In genomic region chr2:15448242-15448839, GRCh38 we compare ENCODE assay signal across 28 cellular contexts.
DNase-seq lines count a peak whose midpoint lies in the region; ATAC-seq and TF ChIP-seq lines count a peak whose summit lies in the region.
"Had no signal": no experiment of that assay in that cellular context is flagged by ENCODE, and none has a peak within 500 bp of the region (broad histone marks: within the 10 kb centered on the region; RNA-seq: fewer than 3 reads in every experiment).

No MANE protein-coding gene starts in this region.

- ATAC-seq in Right ventricle myocardium inferior (peak; percentile 84), heart right ventricle (peak in 6 of 8 donors; percentile 67 to 90 (median 87)), left lung (peak; percentile 72)
- ATAC-seq: K562, Panc1 had no signal

- no peaks in the 10 kb centered on the region for H3F3A ChIP-seq in PC-9 (ENCODE audit: insufficient read depth, low read depth)

- WGBS in heart right ventricle, 2 donors = 47 to 65% methylated on average over 5 of the region's 5 CpGs

- H3K4me1 ChIP-seq in heart right ventricle (peaks cover 0 to 26% (median 7%) of the 10 kb centered on the region in 9 donors), left lung (no peaks in the 10 kb centered on the region), PC-9 (replicated peaks; ENCODE audit: insufficient read depth) (no peaks in the 10 kb centered on the region)

- H3K4me3 ChIP-seq in heart right ventricle = no peak overlapping the region
- no peak overlapping the region for H3K4me3 ChIP-seq in left lung
- no peak overlapping the region for H3K4me3 ChIP-seq in PC-9
- H3K4me3 ChIP-seq: HAP-1, K562 had no signal

- no peaks in the 10 kb centered on the region for H3K9me2 ChIP-seq in PC-9 (ENCODE audit: insufficient read depth)
- H3K9me2 ChIP-seq: SK-N-SH had no signal

- POLR2A ChIA-PET in PC-9 (lab: Charles Lee; ENCODE audit: unreplicated experiment) = no interaction called here

- TF ChIP-seq CTCF in heart right ventricle (IDR thresholded peaks at IDR 0.05) = no peak
- no peak for TF ChIP-seq CTCF in left lung (IDR thresholded peaks at IDR 0.05)
- TF ChIP-seq CTCF in PC-9 (conservative IDR thresholded peaks at IDR 0.05) = no peak

- peaks cover 0 to 29% (median 0%) of the 10 kb centered on the region in 9 donors for H3K36me3 ChIP-seq in heart right ventricle
- H3K36me3 ChIP-seq in left lung = peaks cover 0 to 24% of the 10 kb centered on the region in 2 donors
- H3K36me3 ChIP-seq in PC-9 (ENCODE audit: low read depth) = no peaks in the 10 kb centered on the region
- H3K36me3 ChIP-seq: HAP-1 had no signal

- intact Hi-C loops in Right ventricle myocardium inferior (cut with DNase I) (no loop called here), cardiac septum (cut with DNase I) (no loop called here), heart right ventricle (cut with DNase I) (loop anchor here in 1 of 10 donors (5.0 kb wide), 1 partner anchor 759 kb away; no protein-coding TSS in a partner anchor), left lung (cut with DNase I) (no loop called here), PC-9 (cut with micrococcal nuclease; ENCODE audit: unreplicated experiment) (no loop called here)

- no peaks in the 10 kb centered on the region for H3K27me3 ChIP-seq in heart right ventricle
- H3K27me3 ChIP-seq in left lung = no peaks in the 10 kb centered on the region
- no peaks in the 10 kb centered on the region for H3K27me3 ChIP-seq in PC-9 (ENCODE audit: insufficient read depth, low read depth)
- H3K27me3 ChIP-seq: BE2C had no signal

- no peaks in the 10 kb centered on the region for H3K79me2 ChIP-seq in PC-9 (ENCODE audit: low read depth)

- DNase-seq in Right ventricle myocardium inferior (ENCODE audit: missing footprints) = no peak
- DNase-seq in cardiac septum (ENCODE audit: low spot score) = no peak
- no peak for DNase-seq in heart right ventricle
- DNase-seq in left lung = no peak
- DNase-seq in NCI-H1417 treated with DMSO at 0.1 percent for 48 hours (lab: John Stamatoyannopoulos, UW) = no peak
- no peak for DNase-seq in amniotic stem cell (lab: John Stamatoyannopoulos, UW)
- DNase-seq in foreskin melanocyte = no peak
- DNase-seq in PC-9 = no peak
- DNase-seq: 8988T, ACHN, BE2C, Calu3, DMS79 treated with DMSO at 0.1 percent for 48 hours, GF-D8, GOT3, HFFc6, Kasumi-1, NCI-H1092 treated with DMSO at 0.1 percent for 48 hours, NCI-H1436 treated with DMSO at 0.1 percent for 48 hours, NCI-H187 treated with DMSO at 0.1 percent for 48 hours, NCI-H2227 treated with DMSO at 0.1 percent for 48 hours, NCI-H69, SIG-M5, SK-N-SH had no signal

- H3K27ac ChIP-seq in heart right ventricle = peak overlapping the region in 8 of 10 donors; percentile 12 to 80 (median 52)
- no peak overlapping the region for H3K27ac ChIP-seq in left lung
- H3K27ac ChIP-seq in PC-9 = no peak overlapping the region
- H3K27ac ChIP-seq: RWPE1 had no signal

- no peaks in the 10 kb centered on the region; the same call in 1 of the 2 replicates for H4K20me1 ChIP-seq in PC-9 (ENCODE audit: insufficient read depth)

- CTCF ChIA-PET in PC-9 (lab: Charles Lee) = no interaction called here

- BruUV-seq in PC-9 (replicated peaks; lab: Mats Ljungman, UMichigan) = no TSS peak

- H3K9me3 ChIP-seq in heart right ventricle (peaks cover 0 to 16% (median 0%) of the 10 kb centered on the region in 11 donors), left lung (peaks cover 0 to 6% of the 10 kb centered on the region in 2 donors), PC-9 (ENCODE audit: insufficient read depth, low read depth) (no peaks in the 10 kb centered on the region)
- H3K9me3 ChIP-seq: BE2C, HAP-1, SK-N-SH had no signal

- H3K4me2 ChIP-seq in PC-9 = no peak overlapping the region
- H3K4me2 ChIP-seq: SK-N-SH had no signal

- H2AFZ ChIP-seq in PC-9 = no peak overlapping the region

Comparison
In these comparisons a context has a peak if more than half of its experiments do, and no peak if none do; other contexts are left out.
1. H3K27ac ChIP-seq: peak in heart right ventricle (8 of 10); none in left lung (0 of 2) and PC-9 (single experiment).
2. Peak in every context shown above with its lines, with median percentiles within 50 percentile points of each other: ATAC-seq.